In genomic region chr11:18321991-18322711, GRCh38 we compare ENCODE assay signal across 8 cellular contexts. TPM values are rescaled to one million over a fixed set of nuclear protein-coding genes. Genes with fewer than 3 reads are reported as not detected.
A peak's percentile ranks its signal among the peaks of the same experiment; 100 is the strongest.
DNase-seq lines count a peak whose midpoint lies in the region; ATAC-seq and TF ChIP-seq lines count a peak whose summit lies in the region.

Gene GTF2H1 (plus strand): TSS chr11:18322567. CDS start chr11:18333075, 10,508 bp downstream.
A gene with protein sequence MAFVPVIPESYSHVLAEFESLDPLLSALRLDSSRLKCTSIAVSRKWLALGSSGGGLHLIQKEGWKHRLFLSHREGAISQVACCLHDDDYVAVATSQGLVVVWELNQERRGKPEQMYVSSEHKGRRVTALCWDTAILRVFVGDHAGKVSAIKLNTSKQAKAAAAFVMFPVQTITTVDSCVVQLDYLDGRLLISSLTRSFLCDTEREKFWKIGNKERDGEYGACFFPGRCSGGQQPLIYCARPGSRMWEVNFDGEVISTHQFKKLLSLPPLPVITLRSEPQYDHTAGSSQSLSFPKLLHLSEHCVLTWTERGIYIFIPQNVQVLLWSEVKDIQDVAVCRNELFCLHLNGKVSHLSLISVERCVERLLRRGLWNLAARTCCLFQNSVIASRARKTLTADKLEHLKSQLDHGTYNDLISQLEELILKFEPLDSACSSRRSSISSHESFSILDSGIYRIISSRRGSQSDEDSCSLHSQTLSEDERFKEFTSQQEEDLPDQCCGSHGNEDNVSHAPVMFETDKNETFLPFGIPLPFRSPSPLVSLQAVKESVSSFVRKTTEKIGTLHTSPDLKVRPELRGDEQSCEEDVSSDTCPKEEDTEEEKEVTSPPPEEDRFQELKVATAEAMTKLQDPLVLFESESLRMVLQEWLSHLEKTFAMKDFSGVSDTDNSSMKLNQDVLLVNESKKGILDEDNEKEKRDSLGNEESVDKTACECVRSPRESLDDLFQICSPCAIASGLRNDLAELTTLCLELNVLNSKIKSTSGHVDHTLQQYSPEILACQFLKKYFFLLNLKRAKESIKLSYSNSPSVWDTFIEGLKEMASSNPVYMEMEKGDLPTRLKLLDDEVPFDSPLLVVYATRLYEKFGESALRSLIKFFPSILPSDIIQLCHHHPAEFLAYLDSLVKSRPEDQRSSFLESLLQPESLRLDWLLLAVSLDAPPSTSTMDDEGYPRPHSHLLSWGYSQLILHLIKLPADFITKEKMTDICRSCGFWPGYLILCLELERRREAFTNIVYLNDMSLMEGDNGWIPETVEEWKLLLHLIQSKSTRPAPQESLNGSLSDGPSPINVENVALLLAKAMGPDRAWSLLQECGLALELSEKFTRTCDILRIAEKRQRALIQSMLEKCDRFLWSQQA (minus strand): TSS chr11:18322140. CDS start chr11:18317858, 4,282 bp downstream.

- H2BK5ac ChIP-seq in IMR-90 (ENCODE audit: low read depth, low read length, poor library complexity, severe bottlenecking) = peak within 1 kb of the TSS; percentile 98

- peak within 1 kb of the TSS; percentile 77 for H3K4me3 ChIP-seq in IMR-90 (ENCODE audit: insufficient read depth, low read depth, low read length)
- H3K4me3 ChIP-seq in epithelial cell of esophagus (ENCODE audit: low read length) = peak within 1 kb of the TSS; percentile 95
- peak within 1 kb of the TSS; percentile 71 for H3K4me3 ChIP-seq in mucosa of descending colon

- peak within 1 kb of the TSS; percentile 89 for H3K23ac ChIP-seq in IMR-90 (ENCODE audit: low read depth, low read length)

- no TSS peak for BruUV-seq in IMR-90 (replicated peaks; lab: Mats Ljungman, UMichigan)

- H3K14ac ChIP-seq in IMR-90 (replicated peaks; ENCODE audit: low read depth, low read length) = peak within 1 kb of the TSS; percentile 98

- dilution Hi-C loops in IMR-90 (cut with HindIII; ENCODE audit: low sequenced_read_pairs, unreplicated experiment) = no loop called here

- no peaks in the 10 kb centered on the region for H3K27me3 ChIP-seq in IMR-90 (ENCODE audit: control insufficient read depth, insufficient read depth, low read length)

- CTCF ChIA-PET in IMR-90 (lab: Yijun Ruan, JAX) = interaction anchor here (0.6 to 1.1 kb wide), 2 partner anchors 9 to 10 kb away, joined by 3 read pairs; no protein-coding TSS in a partner anchor

- peak within 1 kb of the TSS; percentile 98 for H4K91ac ChIP-seq in IMR-90 (ENCODE audit: insufficient read depth, low read depth, low read length)

- no peak for TF ChIP-seq RAD21 in IMR-90 (IDR thresholded peaks at IDR 0.05; ENCODE audit: low read length)

- H3K9me3 ChIP-seq in IMR-90 (ENCODE audit: control insufficient read depth, insufficient read depth, low read length) (no peaks in the 10 kb centered on the region), mucosa of descending colon (no peaks in the 10 kb centered on the region)

- H2AFZ ChIP-seq in IMR-90 (replicated peaks; ENCODE audit: low read length, poor library complexity) = peak within 1 kb of the TSS; percentile 99

- peaks cover 15 to 46% of the 10 kb centered on the region in 2 experiments for H3K79me1 ChIP-seq in IMR-90 (ENCODE audit: low read depth in 1 of 2, low read length in 2 of 2)

- no peaks in the 10 kb centered on the region for H4K20me1 ChIP-seq in IMR-90 (ENCODE audit: insufficient read depth, low read length)

- H4K8ac ChIP-seq in IMR-90 (ENCODE audit: low read depth in 2 of 2, low read length in 2 of 2) = peak within 1 kb of the TSS; percentile 34 to 99

- peak within 1 kb of the TSS; percentile 96 for H3K9ac ChIP-seq in IMR-90 (ENCODE audit: low read depth, low read length)

- POLR2A ChIA-PET in IMR-90 (lab: Charles Lee; ENCODE audit: unreplicated experiment) = interaction anchor here (0.5 to 1.7 kb wide), 3 partner anchors 10 to 72 kb away, joined by 4 to 5 read pairs (median 5); partner anchors contain the start of gene LDHA

- H3K18ac ChIP-seq in IMR-90 (ENCODE audit: low read depth, low read length) = peak within 1 kb of the TSS; percentile 95

- peak; percentile 97 for TF ChIP-seq POLR2A in IMR-90 (IDR thresholded peaks at IDR 0.05; ENCODE audit: low read depth, low read length)

- DNase-seq in DMS 273 (lab: John Stamatoyannopoulos, UW; ENCODE audit: unreplicated experiment) (peak; percentile 98), IMR-90 (peak; percentile 99), OCI-M1 (lab: John Stamatoyannopoulos, UW) (peak; percentile 98), activated T-cell treated with anti-CD3 and anti-CD28 coated beads for 4 hours (peak; percentile 93), epithelial cell of esophagus (ENCODE audit: low read depth) (peak; percentile 99), mucosa of descending colon (peak; percentile 95 to 98 (median 97))
- DNase-seq in stimulated activated CD8-positive, alpha-beta memory T cell treated with anti-CD3 and anti-CD28 coated beads, Interleukin-4, amount 100 ng/mL, for 24 hours (ENCODE audit: low read depth) = peak; percentile 91

- H3K36me3 ChIP-seq in IMR-90 (ENCODE audit: control insufficient read depth, insufficient read depth, low read length) = peaks cover 3% of the 10 kb centered on the region; the same call in 1 of the 2 replicates
- H3K36me3 ChIP-seq in mucosa of descending colon (ENCODE audit: low read depth) = no peaks in the 10 kb centered on the region

- peak within 1 kb of the TSS; percentile 98 for H3K27ac ChIP-seq in IMR-90 (ENCODE audit: insufficient read depth, low read length)

- peak within 1 kb of the TSS; percentile 76; the same call in 1 of the 2 replicates for H2AK5ac ChIP-seq in IMR-90 (ENCODE audit: low read depth, low read length)

- intact Hi-C loops in IMR-90 (cut with micrococcal nuclease) = loop anchor here (2.0 to 10.0 kb wide), 2 partner anchors 75 to 587 kb away; partner anchors contain the start of gene KCNC1
- intact Hi-C loops in mucosa of descending colon (cut with DNase I, micrococcal nuclease) = loop anchor here in 1 of 2 donors (5.0 kb wide), 1 partner anchor 75 kb away; no protein-coding TSS in a partner anchor

- 0 out of 2 replicates have a peak, but pooled peaks cover 4% of the 10 kb centered on the region for H3K9me1 ChIP-seq in IMR-90 (ENCODE audit: insufficient read depth, low read length)

- H3K4ac ChIP-seq in IMR-90 (ENCODE audit: low read depth, low read length) = peak within 1 kb of the TSS; percentile 99

- H2AK9ac ChIP-seq in IMR-90 (replicated peaks; ENCODE audit: low read depth, low read length, poor library complexity) = peak within 1 kb of the TSS; percentile 91

- H3K4me2 ChIP-seq in IMR-90 (ENCODE audit: low read depth, low read length) = peak within 1 kb of the TSS; percentile 99

- no peak for TF ChIP-seq CTCF in IMR-90 (conservative IDR thresholded peaks at IDR 0.05; ENCODE audit: low read depth, low read length)
- no peak for TF ChIP-seq CTCF in epithelial cell of esophagus (IDR thresholded peaks at IDR 0.05; ENCODE audit: insufficient read depth, low read depth, low read length, missing control alignments)
- no peak for TF ChIP-seq CTCF in mucosa of descending colon (IDR thresholded peaks at IDR 0.05)

- H3K56ac ChIP-seq in IMR-90 (ENCODE audit: extremely low read depth, insufficient read depth, low read length) = peak within 1 kb of the TSS; percentile 95

- H4K5ac ChIP-seq in IMR-90 (ENCODE audit: low read depth, low read length) = peak within 1 kb of the TSS; percentile 98

- in situ Hi-C loops in IMR-90 (cut with MboI; ENCODE audit: low sequenced_read_pairs) = no loop called here

- peak within 1 kb of the TSS; percentile 98 for H2BK120ac ChIP-seq in IMR-90 (ENCODE audit: low read depth, low read length)

- H3K4me1 ChIP-seq in IMR-90 (ENCODE audit: control insufficient read depth, insufficient read depth, low read length) = peaks cover 4% of the 10 kb centered on the region
- H3K4me1 ChIP-seq in mucosa of descending colon (ENCODE audit: low read depth) = peaks cover 32% of the 10 kb centered on the region

- peak within 1 kb of the TSS; percentile 51; the same call in 1 of the 3 replicates for H2BK15ac ChIP-seq in IMR-90 (ENCODE audit: low read depth, low read length)

- ATAC-seq in GM21528 (IDR thresholded peaks at IDR 0.05; ENCODE audit: low FRiP score, unreplicated experiment) (peak; percentile 88), IMR-90 (ENCODE audit: low read depth) (peak; percentile 94), mucosa of descending colon (peak; percentile 98)

- H2BK20ac ChIP-seq in IMR-90 (ENCODE audit: low read depth, low read length) = peak within 1 kb of the TSS; percentile 76

- WGBS in IMR-90 (ENCODE audit: extremely low coverage in 2 of 2, insufficient read length in 1 of 2), 2 experiments = 0% methylated on average over 21 of the region's 61 CpGs; no CpG with 5 or more reads in 1 of the 2 experiments

TF ChIP-seq in IMR-90, 13 proteins besides CTCF, POLR2A, EP300 and RAD21 (continues in another document):
- TF ChIP-seq SMC3 (IDR thresholded peaks at IDR 0.05; ENCODE audit: low read depth, low read length) (no peak), MAZ (IDR thresholded peaks at IDR 0.05; ENCODE audit: borderline replicate concordance, low read depth, low read length) (peak; percentile 76), BHLHE40 (IDR thresholded peaks at IDR 0.05; ENCODE audit: low read depth, low read length) (peak; percentile 95), FOS (IDR thresholded peaks at IDR 0.05; ENCODE audit: low read depth, low read length) (peak; percentile 87), RFX5 (IDR thresholded peaks at IDR 0.05; ENCODE audit: low read depth, low read length) (no peak)
- TF ChIP-seq, protein P1, sequence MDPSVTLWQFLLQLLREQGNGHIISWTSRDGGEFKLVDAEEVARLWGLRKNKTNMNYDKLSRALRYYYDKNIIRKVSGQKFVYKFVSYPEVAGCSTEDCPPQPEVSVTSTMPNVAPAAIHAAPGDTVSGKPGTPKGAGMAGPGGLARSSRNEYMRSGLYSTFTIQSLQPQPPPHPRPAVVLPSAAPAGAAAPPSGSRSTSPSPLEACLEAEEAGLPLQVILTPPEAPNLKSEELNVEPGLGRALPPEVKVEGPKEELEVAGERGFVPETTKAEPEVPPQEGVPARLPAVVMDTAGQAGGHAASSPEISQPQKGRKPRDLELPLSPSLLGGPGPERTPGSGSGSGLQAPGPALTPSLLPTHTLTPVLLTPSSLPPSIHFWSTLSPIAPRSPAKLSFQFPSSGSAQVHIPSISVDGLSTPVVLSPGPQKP (IDR thresholded peaks at IDR 0.05; ENCODE audit: borderline replicate concordance, low read depth, low read length) = peak; percentile 66; the same call in 1 of the 2 replicates

RNA-seq across cellular contexts. Expression of gene GTF2H1, which starts in this region (rescaled TPM):
- total RNA-seq in IMR-90 (2012; rRNA removed) (67.0 and 72.8 TPM in 2 replicates), mucosa of descending colon (10 to 100 TPM; 32.8 to 43.3 (median 35.9) TPM)
- polyA plus RNA-seq in IMR-90 (2012; rRNA removed) = 20.7 and 25.0 TPM in 2 replicates
- polyA plus RNA-seq in IMR-90 (2012; cell fraction: cytosol; rRNA removed) = 10.7 and 10.9 TPM in 2 replicates
- polyA plus RNA-seq in IMR-90 (2012; cell fraction: nucleus; rRNA removed; ENCODE audit: low replicate concordance) = 10.6 and 28.1 TPM in 2 replicates

RNA-seq across cellular contexts. Expression of the second gene that starts in this region (rescaled TPM):
- total RNA-seq in IMR-90 (2012; rRNA removed) (28.3 and 34.7 TPM in 2 replicates), mucosa of descending colon (10 to 100 TPM in 2 of 3 donors, 1 to 10 TPM in 1; 9.8 to 16.6 (median 14.1) TPM)
- 6.2 and 7.9 TPM in 2 replicates for polyA plus RNA-seq in IMR-90 (2012; rRNA removed)
- 1.3 and 2.4 TPM in 2 replicates for polyA plus RNA-seq in IMR-90 (2012; cell fraction: cytosol; rRNA removed)
- polyA plus RNA-seq in IMR-90 (2012; cell fraction: nucleus; rRNA removed; ENCODE audit: low replicate concordance) = 1.2 and 10.4 TPM in 2 replicates

Comparison
In these comparisons a context has a peak if more than half of its experiments do, and no peak if none do; other contexts are left out.
1. Peak in every context shown above with its lines: DNase-seq, ATAC-seq, H3K4me3 ChIP-seq and H3K27ac ChIP-seq.